Comparison of ENCODE assay signal across 1 cellular context in genomic region chr18:48918660-48919415, GRCh38.
A peak's percentile ranks its signal among the peaks of the same experiment; 100 is the strongest.
TF ChIP-seq lines count a peak whose summit lies in the region.

No MANE protein-coding gene starts in this region.

TF ChIP-seq in GM12878, 131 proteins besides CTCF, POLR2A, EP300 and RAD21:
- TF ChIP-seq ZBTB33 (IDR thresholded peaks at IDR 0.05) (peak; percentile 93), FOXK2 (IDR thresholded peaks at IDR 0.05) (no peak), GATAD2B (conservative IDR thresholded peaks at IDR 0.05; ENCODE audit: low read depth) (no peak)
